ENCODE assay signal across 1 cellular context in the genomic region with DNA sequence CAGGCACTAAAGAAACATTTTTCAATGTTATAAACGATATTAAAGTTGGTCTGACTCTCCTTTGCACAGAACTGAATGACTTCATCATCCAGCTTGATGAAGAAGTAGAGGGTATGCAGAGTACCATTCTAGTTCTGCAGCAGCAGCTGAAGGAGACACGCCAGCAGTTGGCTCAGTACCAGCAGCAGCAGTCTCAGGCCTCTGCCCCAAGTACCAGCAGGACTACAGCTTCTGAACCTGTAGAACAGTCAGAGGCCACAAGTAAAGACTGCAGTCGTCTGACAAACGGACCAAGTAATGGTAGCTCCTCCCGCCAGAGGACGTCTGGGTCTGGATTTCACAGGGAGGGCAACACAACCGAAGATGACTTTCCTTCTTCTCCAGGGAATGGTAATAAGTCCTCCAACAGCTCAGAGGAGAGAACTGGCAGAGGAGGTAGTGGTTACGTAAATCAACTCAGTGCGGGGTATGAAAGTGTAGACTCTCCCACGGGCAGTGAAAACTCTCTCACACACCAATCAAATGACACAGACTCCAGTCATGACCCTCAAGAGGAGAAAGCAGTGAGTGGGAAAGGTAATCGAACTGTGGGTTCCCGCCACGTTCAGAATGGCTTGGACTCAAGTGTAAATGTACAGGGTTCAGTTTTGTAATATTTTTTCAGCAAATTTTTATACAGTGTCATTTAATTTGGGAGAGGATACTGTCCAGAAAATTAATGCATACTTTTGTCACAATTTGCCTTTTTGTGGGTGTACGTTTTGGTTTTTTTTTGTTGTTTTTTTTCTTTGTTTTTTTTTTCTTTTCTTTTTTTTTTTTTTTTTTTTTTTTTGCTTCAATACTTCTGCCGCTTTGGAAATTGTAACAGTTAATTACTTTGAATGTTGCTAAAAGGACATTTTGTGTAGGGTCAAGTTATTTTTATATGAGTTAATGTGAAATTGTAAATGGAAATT.
TF ChIP-seq lines count a peak whose summit lies in the region.

No MANE protein-coding gene starts in this region.

TF ChIP-seq in HCT116, 20 proteins besides CTCF, POLR2A, EP300 and RAD21:
- TF ChIP-seq CBX3 (IDR thresholded peaks at IDR 0.05; ENCODE audit: low read depth) (no peak), ELF1 (IDR thresholded peaks at IDR 0.05; ENCODE audit: borderline replicate concordance, low read depth) (no peak), POLR2AphosphoS5 (IDR thresholded peaks at IDR 0.05; ENCODE audit: low read depth, low read length) (0 out of 2 replicates have a peak, but pooled peaks have one; percentile 16)
